ENCODE assay signal across 8 cellular contexts in the genomic region with DNA sequence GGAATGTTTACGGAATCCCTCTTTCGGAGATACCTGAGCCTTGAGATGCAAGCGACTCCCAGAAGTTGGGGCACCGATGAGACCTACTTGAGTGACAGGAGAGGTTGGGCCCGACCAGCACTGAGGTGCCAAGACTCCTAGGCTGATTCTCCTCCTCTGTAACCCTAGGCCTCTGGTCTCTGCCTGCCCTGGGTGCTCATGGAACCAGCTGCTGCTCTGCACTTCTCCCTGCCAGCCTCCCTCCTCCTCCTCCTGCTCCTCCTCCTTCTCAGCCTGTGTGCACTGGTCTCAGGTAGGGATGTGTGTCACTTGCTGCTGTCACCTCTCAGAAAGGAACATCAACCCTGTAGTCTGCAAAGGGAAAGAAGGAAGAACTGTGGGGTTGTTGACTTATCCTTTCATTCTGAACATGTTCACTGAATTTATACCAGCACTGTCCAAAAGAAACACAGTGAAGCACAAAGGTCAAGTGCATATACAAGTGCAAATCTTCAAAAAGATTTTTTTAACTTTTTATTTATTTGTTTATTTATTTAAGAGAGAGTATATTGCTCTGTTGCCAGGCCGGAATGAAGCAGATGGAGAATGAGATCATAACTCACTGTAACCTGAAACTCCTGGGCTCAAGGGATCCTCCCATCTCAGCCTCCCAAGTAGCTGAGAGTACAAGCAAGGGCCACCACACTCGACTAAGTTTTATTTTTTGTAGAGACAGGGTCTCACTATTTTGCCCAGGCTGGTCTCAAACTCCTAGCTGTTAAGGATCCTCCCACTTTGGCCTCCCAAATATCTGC. TPM values are rescaled to one million over a fixed set of nuclear protein-coding genes. Genes with fewer than 3 reads are reported as not detected.
DNase-seq lines count a peak whose midpoint lies in the region; ATAC-seq and TF ChIP-seq lines count a peak whose summit lies in the region.

No MANE protein-coding gene starts in this region.

- H3K36me3 ChIP-seq in hepatocyte (replicated peaks; ENCODE audit: insufficient read depth, low read depth) (no peaks in the 10 kb centered on the region), sigmoid colon (no peaks in the 10 kb centered on the region)

- peak overlapping the region; percentile 98 for H3K27ac Mint-ChIP-seq in activated naive CD8-positive, alpha-beta T cell treated with anti-CD3 and anti-CD28 coated beads, Interleukin-2, amount 10 ng/mL, durations not matched to agents 7 days and 5 days

- peaks cover 8% of the 10 kb centered on the region for H3K79me2 ChIP-seq in hepatocyte

- no peaks in the 10 kb centered on the region for H3K27me3 ChIP-seq in hepatocyte
- no peaks in the 10 kb centered on the region for H3K27me3 ChIP-seq in sigmoid colon

- H3K9me3 ChIP-seq in hepatocyte (ENCODE audit: low read depth), result no peaks in the 10 kb centered on the region
- H3K9me3 ChIP-seq in sigmoid colon, result no peaks in the 10 kb centered on the region

- H3K4me3 ChIP-seq in hepatocyte, result peak overlapping the region; percentile 48
- H3K4me3 ChIP-seq in sigmoid colon, result peak overlapping the region; percentile 73 to 75 (median 74)

- WGBS in hepatocyte (ENCODE audit: low lambda C conversion rate, missing lambda C conversion rate), result 11% methylated on average over 7 of the region's 7 CpGs
- WGBS in sigmoid colon, 2 donors, result 5 to 16% methylated on average over 7 of the region's 7 CpGs

- H4K20me1 ChIP-seq in hepatocyte (ENCODE audit: insufficient read depth, poor library complexity, severe bottlenecking), result no peaks in the 10 kb centered on the region

- H3K27ac ChIP-seq in hepatocyte, result peak overlapping the region; percentile 79
- H3K27ac ChIP-seq in sigmoid colon, result peak overlapping the region; percentile 78 to 83 (median 80)

- peaks cover 24% of the 10 kb centered on the region for H3K4me1 Mint-ChIP-seq in activated naive CD8-positive, alpha-beta T cell treated with anti-CD3 and anti-CD28 coated beads, Interleukin-2, amount 10 ng/mL, durations not matched to agents 7 days and 5 days

- no peak for TF ChIP-seq EP300 in sigmoid colon (IDR thresholded peaks at IDR 0.05)

- H3K4me3 Mint-ChIP-seq in activated naive CD8-positive, alpha-beta T cell treated with anti-CD3 and anti-CD28 coated beads, Interleukin-2, amount 10 ng/mL, durations not matched to agents 7 days and 5 days, result peak overlapping the region; percentile 100

- peak overlapping the region; percentile 81 for H2AFZ ChIP-seq in hepatocyte

- no peaks in the 10 kb centered on the region for H3K9me3 Mint-ChIP-seq in activated naive CD8-positive, alpha-beta T cell treated with anti-CD3 and anti-CD28 coated beads, Interleukin-2, amount 10 ng/mL, durations not matched to agents 7 days and 5 days

- H3K9me2 ChIP-seq in hepatocyte (replicated peaks; ENCODE audit: insufficient read depth), result no peaks in the 10 kb centered on the region

- no peak for TF ChIP-seq POLR2A in sigmoid colon (IDR thresholded peaks at IDR 0.05)

- H3K27me3 Mint-ChIP-seq in activated naive CD8-positive, alpha-beta T cell treated with anti-CD3 and anti-CD28 coated beads, Interleukin-2, amount 10 ng/mL, durations not matched to agents 7 days and 5 days, result no peaks in the 10 kb centered on the region

- peak; percentile 12 for DNase-seq in activated gamma-delta T cell treated with Interleukin-2 at 50 U/mL for 16 hours
- DNase-seq in activated gamma-delta T cell (lab: John Stamatoyannopoulos, UW), result no peak
- DNase-seq in NCI-H2029 treated with DMSO at 0.1 percent for 48 hours (lab: John Stamatoyannopoulos, UW), result peak; percentile 80
- DNase-seq in activated naive CD8-positive, alpha-beta T cell treated with anti-CD3 and anti-CD28 coated beads, Interleukin-2, amount 10 ng/mL, durations not matched to agents 7 days and 5 days, result no peak
- DNase-seq in hepatocyte (ENCODE audit: low spot score), result peak; percentile 51
- DNase-seq in sigmoid colon, result no peak

- intact Hi-C loops in sigmoid colon (cut with DNase I), result no loop called here

- H3K4me2 ChIP-seq in hepatocyte, result peak overlapping the region; percentile 76

- TF ChIP-seq CTCF in hepatocyte (IDR thresholded peaks at IDR 0.05; ENCODE audit: poor library complexity) (no peak), sigmoid colon (IDR thresholded peaks at IDR 0.05) (no peak)

- H3K4me1 ChIP-seq in hepatocyte (ENCODE audit: insufficient read depth), result peaks cover 4% of the 10 kb centered on the region
- peaks cover 0 to 16% (median 11%) of the 10 kb centered on the region in 4 donors for H3K4me1 ChIP-seq in sigmoid colon

- ATAC-seq in activated naive CD8-positive, alpha-beta T cell treated with anti-CD3 and anti-CD28 coated beads, Interleukin-2, amount 10 ng/mL, durations not matched to agents 7 days and 5 days (ENCODE audit: low read depth), result peak; percentile 37
- ATAC-seq in GM21825 (IDR thresholded peaks at IDR 0.05; ENCODE audit: unreplicated experiment) (no peak), GM18907 (IDR thresholded peaks at IDR 0.05; ENCODE audit: unreplicated experiment) (no peak)

- POLR2A ChIA-PET in activated naive CD8-positive, alpha-beta T cell treated with anti-CD3 and anti-CD28 coated beads, Interleukin-2, amount 10 ng/mL, durations not matched to agents 7 days and 5 days (lab: Charles Lee), result interaction anchor here (0.6 kb wide), 1 partner anchor 25 kb away, joined by 3 read pairs; no protein-coding TSS in a partner anchor

- peaks cover 8% of the 10 kb centered on the region for H3K36me3 Mint-ChIP-seq in activated naive CD8-positive, alpha-beta T cell treated with anti-CD3 and anti-CD28 coated beads, Interleukin-2, amount 10 ng/mL, durations not matched to agents 7 days and 5 days

RNA-seq across cellular contexts. Expression of gene BTN2A2, which starts 0.9 kb away (rescaled TPM):
- total RNA-seq in activated naive CD8-positive, alpha-beta T cell treated with anti-CD3 and anti-CD28 coated beads, Interleukin-2, amount 10 ng/mL, durations not matched to agents 7 days and 5 days, result 10 to 100 TPM; 20.5 to 27.9 TPM
- total RNA-seq in hepatocyte, result 12.8 and 17.3 TPM in 2 replicates
- polyA plus RNA-seq in hepatocyte, result 8.2 and 10.6 TPM in 2 replicates
- total RNA-seq in sigmoid colon, result 10 to 100 TPM in 2 of 4 donors, 1 to 10 TPM in 2; 6.8 to 11.9 (median 9.3) TPM
- 10 to 100 TPM in 1 of 3 donors, 1 to 10 TPM in 2; 2.4 to 17.6 (median 3.0) TPM for polyA plus RNA-seq in sigmoid colon

RNA-seq across cellular contexts. Expression of gene BTN3A1, which starts 18.3 kb away (rescaled TPM):
- total RNA-seq in activated naive CD8-positive, alpha-beta T cell treated with anti-CD3 and anti-CD28 coated beads, Interleukin-2, amount 10 ng/mL, durations not matched to agents 7 days and 5 days, result 100 to 1,000 TPM; 143 to 154 TPM
- total RNA-seq in hepatocyte, result 18.4 and 20.4 TPM in 2 replicates
- polyA plus RNA-seq in hepatocyte, result 10.9 and 12.9 TPM in 2 replicates
- 10 to 100 TPM in 2 of 4 donors, 1 to 10 TPM in 2; 8.9 to 13.0 (median 10.2) TPM for total RNA-seq in sigmoid colon
- 10 to 100 TPM in 1 of 3 donors, 1 to 10 TPM in 2; 3.0 to 33.5 (median 5.5) TPM for polyA plus RNA-seq in sigmoid colon

RNA-seq across cellular contexts. Expression of gene BTN3A2, which starts 18.8 kb away (rescaled TPM):
- total RNA-seq in activated naive CD8-positive, alpha-beta T cell treated with anti-CD3 and anti-CD28 coated beads, Interleukin-2, amount 10 ng/mL, durations not matched to agents 7 days and 5 days, result 100 to 1,000 TPM; 102 to 122 TPM
- 8.3 and 10.8 TPM in 2 replicates for total RNA-seq in hepatocyte
- 6.5 and 7.4 TPM in 2 replicates for polyA plus RNA-seq in hepatocyte
- 10 to 100 TPM in 3 of 4 donors, 1 to 10 TPM in 1; 7.2 to 12.1 (median 11.7) TPM for total RNA-seq in sigmoid colon
- polyA plus RNA-seq in sigmoid colon, result 10 to 100 TPM; 14.8 to 52.7 (median 15.0) TPM

RNA-seq across cellular contexts. Expression of gene BTN3A3, which starts 56.5 kb away (rescaled TPM):
- 100 to 1,000 TPM; 117 to 126 TPM for total RNA-seq in activated naive CD8-positive, alpha-beta T cell treated with anti-CD3 and anti-CD28 coated beads, Interleukin-2, amount 10 ng/mL, durations not matched to agents 7 days and 5 days
- total RNA-seq in hepatocyte (3.8 and 7.5 TPM in 2 replicates), sigmoid colon (10 to 100 TPM in 2 of 4 donors, 1 to 10 TPM in 2; 6.5 to 18.8 (median 9.8) TPM)
- polyA plus RNA-seq in hepatocyte (3.9 and 4.3 TPM in 2 replicates), sigmoid colon (10 to 100 TPM in 1 of 3 donors, 1 to 10 TPM in 2; 4.8 to 26.6 (median 5.1) TPM)

Comparison
In these comparisons a context has a peak if more than half of its experiments do, and no peak if none do; other contexts are left out.
1. DNase-seq: peak in activated gamma-delta T cell treated with Interleukin-2 at 50 U/mL for 16 hours (single experiment), NCI-H2029 treated with DMSO at 0.1 percent for 48 hours (single experiment) and hepatocyte (single experiment); none in activated gamma-delta T cell (single experiment), activated naive CD8-positive, alpha-beta T cell treated with anti-CD3 and anti-CD28 coated beads, Interleukin-2, amount 10 ng/mL, durations not matched to agents 7 days and 5 days (single experiment) and sigmoid colon (single experiment).